8 cellular contexts compared by ENCODE assay signal in the genomic region with DNA sequence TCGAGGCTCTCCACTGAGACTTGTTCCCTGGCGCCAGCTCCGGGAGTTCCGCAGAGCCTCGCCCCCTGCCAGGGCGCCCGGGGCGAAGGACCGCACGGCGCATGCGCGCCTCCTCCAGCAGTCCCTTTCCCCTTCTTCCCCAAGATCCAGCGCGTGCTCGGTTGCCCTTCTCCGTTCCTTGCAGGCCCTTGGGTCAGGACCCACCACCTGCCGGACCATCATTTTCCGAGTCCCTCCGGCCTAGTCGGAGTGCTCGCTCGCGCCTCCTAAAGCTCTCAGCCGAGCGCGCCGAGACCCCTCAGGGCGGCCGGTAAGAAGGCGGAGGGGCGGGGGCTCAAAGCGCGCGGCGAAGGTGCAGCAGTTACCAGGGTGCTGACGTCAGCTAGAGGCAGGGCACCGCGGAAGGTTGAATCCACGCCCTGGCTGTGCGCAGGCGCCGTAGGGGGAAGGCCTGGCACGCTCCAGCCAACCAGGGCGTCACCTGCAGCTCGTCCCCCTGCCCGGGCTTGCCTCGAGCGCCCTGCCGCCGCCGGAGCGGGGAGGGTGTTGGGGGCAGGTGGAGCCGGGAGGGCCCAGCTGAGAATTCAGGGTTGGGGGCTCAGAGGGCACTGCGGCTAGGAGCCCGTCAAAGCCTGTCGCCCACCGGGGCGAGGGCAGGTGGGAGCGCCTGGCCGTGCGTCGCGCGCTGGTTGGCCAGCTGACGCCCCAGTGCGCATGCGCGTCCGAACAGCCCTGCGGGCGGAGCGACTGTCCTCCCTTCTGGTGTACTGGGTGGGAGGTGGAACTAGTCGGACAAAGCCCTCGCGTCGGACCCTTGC. TPM values are rescaled to one million over a fixed set of nuclear protein-coding genes. Genes with fewer than 3 reads are reported as not detected.
DNase-seq lines count a peak whose midpoint lies in the region; ATAC-seq and TF ChIP-seq lines count a peak whose summit lies in the region.

A gene with protein sequence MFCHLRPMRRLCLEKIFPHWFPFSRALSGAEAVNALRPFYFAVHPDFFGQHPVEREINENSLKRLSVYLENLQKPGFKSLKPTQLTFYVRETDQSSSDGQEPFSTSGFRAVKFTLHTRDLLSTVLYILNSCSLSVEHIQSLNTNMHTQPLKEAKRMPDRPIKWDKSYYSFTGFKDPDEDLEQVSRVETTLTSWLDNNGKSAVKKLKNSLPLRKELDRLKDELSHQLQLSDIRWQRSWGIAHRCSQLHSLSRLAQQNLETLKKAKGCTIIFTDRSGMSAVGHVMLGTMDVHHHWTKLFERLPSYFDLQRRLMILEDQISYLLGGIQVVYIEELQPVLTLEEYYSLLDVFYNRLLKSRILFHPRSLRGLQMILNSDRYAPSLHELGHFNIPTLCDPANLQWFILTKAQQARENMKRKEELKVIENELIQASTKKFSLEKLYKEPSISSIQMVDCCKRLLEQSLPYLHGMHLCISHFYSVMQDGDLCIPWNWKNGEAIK (plus strand): TSS at position 757 of the 818 bp plus-strand sequence. CDS start 16,017 bp downstream, outside the sequence.

- H3K36me3 ChIP-seq in kidney epithelial cell (ENCODE audit: control insufficient read depth, insufficient read depth, low read length), result no peaks in the 10 kb centered on the region

- peak within 1 kb of the TSS; percentile 53 for H3K4me3 ChIP-seq in kidney epithelial cell (ENCODE audit: low read depth, low read length)

- ATAC-seq in GM19043 (IDR thresholded peaks at IDR 0.05; ENCODE audit: low read depth, unreplicated experiment) (peak; percentile 90), HG03378 (IDR thresholded peaks at IDR 0.05; ENCODE audit: unreplicated experiment) (peak; percentile 92)

- TF ChIP-seq CTCF in kidney epithelial cell (IDR thresholded peaks at IDR 0.05; ENCODE audit: insufficient read depth, low read length, poor library complexity, severe bottlenecking), result no peak

- DNase-seq in AG20443 (ENCODE audit: low spot score), result peak; percentile 99
- peak; percentile 95 for DNase-seq in NCI-H460 (ENCODE audit: extremely low read depth, low read depth)
- peak; percentile 98 for DNase-seq in activated CD4-positive, alpha-beta T cell treated with anti-CD3 and anti-CD28 coated beads for 1 hour
- peak; percentile 96 for DNase-seq in cerebellum (ENCODE audit: low spot score)
- peak; percentile 94 for DNase-seq in kidney epithelial cell (ENCODE audit: low read depth)
- DNase-seq in stimulated activated CD4-positive, alpha-beta T cell treated with anti-CD3 and anti-CD28 coated beads, Interleukin-15, amount 100 ng/mL, for 48 hours (ENCODE audit: low read depth in 2 of 2), result peak; percentile 97 to 98

- H3K27me3 ChIP-seq in kidney epithelial cell (ENCODE audit: control insufficient read depth, insufficient read depth, low read length), result no peaks in the 10 kb centered on the region

RNA-seq across cellular contexts. Expression of the gene that starts here (rescaled TPM):
- 33.0 and 35.3 TPM in 2 replicates for total RNA-seq in NCI-H460 (2014; rRNA removed; shearing (Covaris generic))
- 20.0 and 22.4 TPM in 2 replicates for polyA plus RNA-seq in NCI-H460 (2014; cell fraction: nucleus; rRNA removed)
- total RNA-seq in cerebellum, result 58.6 TPM
- 29.0 and 30.3 TPM in 2 replicates for total RNA-seq in kidney epithelial cell

Comparison
In these comparisons a context has a peak if more than half of its experiments do, and no peak if none do; other contexts are left out.
1. Peak in every context shown above with its lines: DNase-seq, ATAC-seq and H3K4me3 ChIP-seq.